ENCODE assay signal across 9 cellular contexts in genomic region chr1:7389201-7389785, GRCh38.
DNase-seq lines count a peak whose midpoint lies in the region; ATAC-seq and TF ChIP-seq lines count a peak whose summit lies in the region.
"Had no signal": no experiment of that assay in that cellular context is flagged by ENCODE, and none has a peak within 500 bp of the region (broad histone marks: within the 10 kb centered on the region; RNA-seq: fewer than 3 reads in every experiment).

No MANE protein-coding gene starts in this region.

- H3K9me3 ChIP-seq in SJCRH30 (replicated peaks), result no peaks in the 10 kb centered on the region
- H3K9me3 ChIP-seq: neutrophil had no signal

- DNase-seq in Ammon's horn (ENCODE audit: low spot score) (peak; percentile 21), SJCRH30 (peak; percentile 47 to 55), fibroblast of the aortic adventitia (ENCODE audit: low read depth) (peak; percentile 51), posterior vena cava (ENCODE audit: low spot score) (peak; percentile 51), germinal center (ENCODE audit: low spot score) (no peak), HuH-7.5 (ENCODE audit: low spot score) (no peak)
- no peak for DNase-seq in stimulated activated naive CD4-positive, alpha-beta T cell (lab: John Stamatoyannopoulos, UW)

- ATAC-seq in GM18858 (IDR thresholded peaks at IDR 0.05; ENCODE audit: unreplicated experiment), result no peak

- peak overlapping the region; percentile 40 for H3K27ac ChIP-seq in SJCRH30
- H3K27ac ChIP-seq: neutrophil had no signal

- intact Hi-C loops in posterior vena cava (cut with DNase I), result no loop called here

- H3K36me3 ChIP-seq in SJCRH30, result no peaks in the 10 kb centered on the region
- H3K36me3 ChIP-seq: neutrophil had no signal

- H3K4me3 ChIP-seq in SJCRH30 (no peak overlapping the region), fibroblast of the aortic adventitia (ENCODE audit: low read depth, low read length) (no peak overlapping the region)

- peaks cover 36% of the 10 kb centered on the region for H3K4me1 ChIP-seq in SJCRH30

- TF ChIP-seq CTCF in fibroblast of the aortic adventitia (IDR thresholded peaks at IDR 0.05; ENCODE audit: insufficient read depth, low read length), result no peak

- no peaks in the 10 kb centered on the region for H3K27me3 ChIP-seq in SJCRH30
- H3K27me3 ChIP-seq: neutrophil had no signal

Comparison
In these comparisons a context has a peak if more than half of its experiments do, and no peak if none do; other contexts are left out.
1. DNase-seq: peak in Ammon's horn (single experiment), SJCRH30 (2 of 2), fibroblast of the aortic adventitia (single experiment) and posterior vena cava (single experiment); none in stimulated activated naive CD4-positive, alpha-beta T cell (0 of 6), germinal center (single experiment) and HuH-7.5 (single experiment).